Comparison of ENCODE assay signal across 24 cellular contexts in genomic region chrX:153102436-153102835, GRCh38. TPM values are rescaled to one million over a fixed set of nuclear protein-coding genes. Genes with fewer than 3 reads are reported as not detected.
DNase-seq lines count a peak whose midpoint lies in the region; ATAC-seq, FAIRE-seq and TF ChIP-seq lines count a peak whose summit lies in the region.
"Had no signal": no experiment of that assay in that cellular context is flagged by ENCODE, and none has a peak within 500 bp of the region (broad histone marks: within the 10 kb centered on the region; RNA-seq: fewer than 3 reads in every experiment).

No MANE protein-coding gene starts in this region.

- intact Hi-C loops in Caco-2 (cut with micrococcal nuclease; ENCODE audit: unreplicated experiment), result no loop called here
- intact Hi-C loops in PC-3 (cut with micrococcal nuclease), result no loop called here
- intact Hi-C loops in HepG2 (cut with micrococcal nuclease; ENCODE audit: unreplicated experiment), result no loop called here

- no peaks in the 10 kb centered on the region for H3F3A ChIP-seq in PC-3 (ENCODE audit: low read length, unreplicated experiment)

- H3K79me2 ChIP-seq in PC-3 (ENCODE audit: low read length) (no peaks in the 10 kb centered on the region), HepG2 (ENCODE audit: insufficient read depth, low read length) (no peaks in the 10 kb centered on the region)

- H3K4me2 ChIP-seq in PC-3 (ENCODE audit: low read length) (no peak overlapping the region), HepG2 (ENCODE audit: low read depth, low read length) (peak overlapping the region; percentile 57)
- H3K4me2 ChIP-seq: GM23338 had no signal

- no peaks in the 10 kb centered on the region for H4K20me1 ChIP-seq in PC-3 (ENCODE audit: low read length)
- no peaks in the 10 kb centered on the region for H4K20me1 ChIP-seq in HepG2 (ENCODE audit: insufficient read depth, low read length)

- H3K9ac ChIP-seq in PC-3 (ENCODE audit: low read length) (no peak overlapping the region), HepG2 (ENCODE audit: insufficient read depth, low read depth, low read length) (peak overlapping the region; percentile 54; the same call in 1 of the 2 replicates)

- H3K27me3 ChIP-seq in Caco-2 (replicated peaks; ENCODE audit: control insufficient read depth, insufficient read depth, low read length), result no peaks in the 10 kb centered on the region
- no peaks in the 10 kb centered on the region for H3K27me3 ChIP-seq in PC-3 (ENCODE audit: low read length)
- H3K27me3 ChIP-seq in bronchial epithelial cell (ENCODE audit: control insufficient read depth, insufficient read depth, low read length), result no peaks in the 10 kb centered on the region
- H3K27me3 ChIP-seq in HepG2 (ENCODE audit: control insufficient read depth in 1 of 2, insufficient read depth in 2 of 2, low read length in 2 of 2), result no peaks in the 10 kb centered on the region

- H3K27ac Mint-ChIP-seq in Caco-2 (ENCODE audit: unreplicated experiment), result peak overlapping the region; percentile 72
- no peak overlapping the region for H3K27ac Mint-ChIP-seq in activated naive CD8-positive, alpha-beta T cell treated with anti-CD3 and anti-CD28 coated beads, Interleukin-2, amount 50 U/mL, for 24 hours
- H3K27ac Mint-ChIP-seq: CD4-positive, alpha-beta T cell; GM23338; IgD-negative memory B cell had no signal

- WGBS in HepG2 (ENCODE audit: low lambda C conversion rate), result 0% methylated on average over 3 of the region's 3 CpGs

- no peak for ATAC-seq in PC-3
- peak; percentile 94 for ATAC-seq in HepG2
- ATAC-seq in GM21526 (IDR thresholded peaks at IDR 0.05; ENCODE audit: low FRiP score, unreplicated experiment), result no peak
- no peak for ATAC-seq in activated naive CD8-positive, alpha-beta T cell treated with anti-CD3 and anti-CD28 coated beads, Interleukin-2, amount 50 U/mL, for 24 hours
- ATAC-seq: GM12878, GM23338 had no signal

- no peak for TF ChIP-seq POLR2A in HepG2 (IDR thresholded peaks at IDR 0.05; ENCODE audit: insufficient read depth in 1 of 2, low read depth in 2 of 2, low read length in 2 of 2)

- H2AFZ ChIP-seq in PC-3 (ENCODE audit: low read length), result no peak overlapping the region
- H2AFZ ChIP-seq in HepG2 (ENCODE audit: low read length), result no peak overlapping the region
- H2AFZ ChIP-seq: GM23338 had no signal

- no peak for TF ChIP-seq CTCF in Caco-2 (IDR thresholded peaks at IDR 0.05; ENCODE audit: insufficient read depth in 1 of 2, low read depth in 1 of 2, low read length in 1 of 2, severe bottlenecking in 1 of 2, unreplicated experiment in 1 of 2)
- no peak for TF ChIP-seq CTCF in PC-3 (conservative IDR thresholded peaks at IDR 0.05; ENCODE audit: low read depth, low read length)
- no peak for TF ChIP-seq CTCF in bronchial epithelial cell (IDR thresholded peaks at IDR 0.05; ENCODE audit: insufficient read depth, low read length, severe bottlenecking)
- no peak for TF ChIP-seq CTCF in HepG2 (CRISPR knock-in tag; IDR thresholded peaks at IDR 0.05)

- H3K9me3 Mint-ChIP-seq in Caco-2 (ENCODE audit: unreplicated experiment), result peaks cover 23% of the 10 kb centered on the region
- H3K9me3 Mint-ChIP-seq in activated naive CD8-positive, alpha-beta T cell treated with anti-CD3 and anti-CD28 coated beads, Interleukin-2, amount 50 U/mL, for 24 hours, result peaks cover 30% of the 10 kb centered on the region

- H3K9me2 ChIP-seq in PC-3 (replicated peaks; ENCODE audit: low read length), result no peaks in the 10 kb centered on the region

- POLR2A ChIA-PET in Caco-2 (lab: Charles Lee), result no interaction called here
- POLR2A ChIA-PET in PC-3 (lab: Charles Lee; ENCODE audit: unreplicated experiment), result no interaction called here
- POLR2A ChIA-PET in HepG2 (lab: Yijun Ruan, JAX), result interaction anchor here (1.0 kb wide), 1 partner anchor 39 kb away, joined by 4 read pairs; no protein-coding TSS in a partner anchor

- H3K27ac ChIP-seq in PC-3 (ENCODE audit: low read length), result no peak overlapping the region
- peak overlapping the region; percentile 82 for H3K27ac ChIP-seq in HepG2 (ENCODE audit: extremely low read length, insufficient read depth, low read length)
- H3K27ac ChIP-seq: C4-2B, HL-60 had no signal

- in situ Hi-C loops in HepG2 (cut with HindIII; ENCODE audit: extremely low pct_ligation_motif_present, low pct_unique_long_range_greater_than_20kb), result no loop called here
- in situ Hi-C loops in ACHN (cut with HindIII; ENCODE audit: low pct_ligation_motif_present, low pct_unique_long_range_greater_than_20kb, low sequenced_read_pairs), result no loop called here

- H3K27me3 Mint-ChIP-seq in Caco-2 (ENCODE audit: insufficient read depth, unreplicated experiment), result no peaks in the 10 kb centered on the region
- H3K27me3 Mint-ChIP-seq in activated naive CD8-positive, alpha-beta T cell treated with anti-CD3 and anti-CD28 coated beads, Interleukin-2, amount 50 U/mL, for 24 hours, result no peaks in the 10 kb centered on the region
- H3K27me3 Mint-ChIP-seq: CD4-positive, alpha-beta T cell had no signal

- no peaks in the 10 kb centered on the region for H3K9me3 ChIP-seq in Caco-2
- no peaks in the 10 kb centered on the region for H3K9me3 ChIP-seq in PC-3 (ENCODE audit: low read length)
- peaks cover 5% of the 10 kb centered on the region; the same call in 1 of the 2 replicates for H3K9me3 ChIP-seq in HepG2 (ENCODE audit: low read length)

- H3K4me3 Mint-ChIP-seq in Caco-2 (ENCODE audit: unreplicated experiment), result peak overlapping the region; percentile 25
- H3K4me3 Mint-ChIP-seq in activated naive CD8-positive, alpha-beta T cell treated with anti-CD3 and anti-CD28 coated beads, Interleukin-2, amount 50 U/mL, for 24 hours, result no peak overlapping the region
- H3K4me3 Mint-ChIP-seq: CD4-positive, alpha-beta T cell; GM23338; IgD-negative memory B cell had no signal

- H3K36me3 Mint-ChIP-seq in Caco-2 (ENCODE audit: insufficient read depth, unreplicated experiment), result peaks cover 5% of the 10 kb centered on the region
- H3K36me3 Mint-ChIP-seq in activated naive CD8-positive, alpha-beta T cell treated with anti-CD3 and anti-CD28 coated beads, Interleukin-2, amount 50 U/mL, for 24 hours (ENCODE audit: low read depth), result no peaks in the 10 kb centered on the region
- H3K36me3 Mint-ChIP-seq: IgD-negative memory B cell had no signal

- no TSS peak for BruUV-seq in Caco-2 (replicated peaks; lab: Mats Ljungman, UMichigan)
- BruUV-seq in PC-3 (replicated peaks; lab: Mats Ljungman, UMichigan), result no TSS peak
- no TSS peak for BruUV-seq in HepG2 (replicated peaks; lab: Mats Ljungman, UMichigan)

- no peak for TF ChIP-seq RAD21 in HepG2 (CRISPR knock-in tag; IDR thresholded peaks at IDR 0.05)

- H3K4me3 ChIP-seq in Caco-2 (ENCODE audit: low read depth, low read length) (no peak overlapping the region), PC-3 (ENCODE audit: low read length) (no peak overlapping the region), bronchial epithelial cell (ENCODE audit: low read depth, low read length) (no peak overlapping the region), HepG2 (replicated peaks in 1 of 3; ENCODE audit: insufficient read depth in 1 of 3, low read depth in 2 of 3, low read length in 3 of 3) (no peak overlapping the region; a peak in 1 of 6 replicates)
- H3K4me3 ChIP-seq: GM12878, GM23338 had no signal

- peaks cover 4% of the 10 kb centered on the region; the same call in 1 of the 2 replicates for H3K4me1 ChIP-seq in Caco-2
- no peaks in the 10 kb centered on the region for H3K4me1 ChIP-seq in PC-3 (ENCODE audit: insufficient read depth, low read length)
- peaks cover 28% of the 10 kb centered on the region for H3K4me1 ChIP-seq in HepG2 (ENCODE audit: insufficient read depth, low read length)

- H3K36me3 ChIP-seq in Caco-2 (ENCODE audit: control insufficient read depth, insufficient read depth, low read length) (no peaks in the 10 kb centered on the region), PC-3 (ENCODE audit: low read depth, low read length) (no peaks in the 10 kb centered on the region), bronchial epithelial cell (ENCODE audit: control insufficient read depth, insufficient read depth, low read length) (no peaks in the 10 kb centered on the region), HepG2 (replicated peaks in 1 of 2; ENCODE audit: control insufficient read depth in 1 of 2, insufficient read depth in 2 of 2, low read length in 2 of 2) (no peaks in the 10 kb centered on the region)

- FAIRE-seq in bronchial epithelial cell (lab: Jason Lieb, UNC), result no peak
- no peak for FAIRE-seq in HepG2 (lab: Jason Lieb, UNC)
- FAIRE-seq: GM12878, GM19239, H54, HTR-8/SVneo had no signal

- DNase-seq in Caco-2 (no peak), PC-3 (peak; percentile 4), bronchial epithelial cell (ENCODE audit: low read depth) (peak; percentile 1), HepG2 (ENCODE audit: low spot score) (peak; percentile 65), DMS153 (lab: John Stamatoyannopoulos, UW) (no peak), ACHN (no peak)
- no peak for DNase-seq in activated naive CD8-positive, alpha-beta T cell treated with anti-CD3 and anti-CD28 coated beads, Interleukin-2, amount 50 U/mL, for 24 hours
- DNase-seq: CD4-positive, alpha-beta T cell; DMS53; DND-41; EL; HCEC 1CT; KG1 had no signal

- TF ChIP-seq EP300 in HepG2 (IDR thresholded peaks at IDR 0.05; ENCODE audit: low read depth in 2 of 2, low read length in 2 of 2) (peak in 1 of 2 experiments; percentile 83; a peak in 2 of 4 replicates), HepG2 (CRISPR knock-in tag; IDR thresholded peaks at IDR 0.05; ENCODE audit: borderline replicate concordance) (peak; percentile 52; the same call in 1 of the 2 replicates)

- CTCF ChIA-PET in Caco-2 (lab: Charles Lee) (no interaction called here), PC-3 (lab: Charles Lee) (no interaction called here), HepG2 (lab: Yijun Ruan, JAX; ENCODE audit: low intra/inter-chr PET ratio, low total read pairs) (no interaction called here)

- peaks cover 7% of the 10 kb centered on the region for H3K4me1 Mint-ChIP-seq in Caco-2 (ENCODE audit: low read depth, unreplicated experiment)
- H3K4me1 Mint-ChIP-seq in activated naive CD8-positive, alpha-beta T cell treated with anti-CD3 and anti-CD28 coated beads, Interleukin-2, amount 50 U/mL, for 24 hours, result peaks cover 7% of the 10 kb centered on the region
- H3K4me1 Mint-ChIP-seq: GM23338 had no signal

RNA-seq across cellular contexts. Expression of gene PNMA6A, which starts 30.2 kb away (rescaled TPM):
- total RNA-seq in Caco-2 (2022) (not detected in 2 replicates), PC-3 (2014; rRNA removed) (not detected in 2 replicates), bronchial epithelial cell (0.53 and 0.77 TPM in 2 replicates), HepG2 (2016; rRNA removed; fragmentation: Illumina TruSeq; extraction: Trizol) (0.08 and 0.11 TPM in 2 replicates)
- not detected in 2 replicates for total RNA-seq in HepG2 (2016; cell fraction: cytosol; rRNA removed; fragmentation: Illumina TruSeq; extraction: Trizol; ENCODE audit: low read depth)
- 0.15 TPM in 1 of 2 replicates, not detected in the other for total RNA-seq in HepG2 (2016; cell fraction: insoluble cytoplasmic fraction; rRNA removed; fragmentation: Illumina TruSeq; extraction: Trizol)
- not detected in 2 replicates for total RNA-seq in HepG2 (2016; cell fraction: membrane; rRNA removed; fragmentation: Illumina TruSeq; extraction: Trizol)
- not detected in 2 replicates for total RNA-seq in HepG2 (2016; cell fraction: nucleus; rRNA removed; fragmentation: Illumina TruSeq; extraction: Trizol)
- polyA plus RNA-seq in HepG2 (2011; rRNA removed), result 0.66 and 1.1 TPM in 2 replicates
- 0.72 and 0.90 TPM in 2 replicates for polyA plus RNA-seq in HepG2 (2011; cell fraction: cytosol; rRNA removed)
- 4.1 and 4.9 TPM in 2 replicates for polyA plus RNA-seq in HepG2 (2011; cell fraction: nucleus; rRNA removed)
- polyA plus RNA-seq in HepG2 (2012), result 0.72 and 0.75 TPM in 2 replicates
- not detected in 2 replicates for polyA plus RNA-seq in HepG2 (2016; cell fraction: cytosol; fragmentation: Illumina TruSeq; extraction: Trizol; ENCODE audit: low read depth)
- polyA plus RNA-seq in HepG2 (2016; cell fraction: insoluble cytoplasmic fraction; fragmentation: Illumina TruSeq; extraction: Trizol; ENCODE audit: low read depth), result 0.20 TPM in 1 of 2 replicates, not detected in the other
- 0.09 and 0.10 TPM in 2 replicates for polyA plus RNA-seq in HepG2 (2016; cell fraction: membrane; fragmentation: Illumina TruSeq; extraction: Trizol; ENCODE audit: low read depth)
- polyA plus RNA-seq in HepG2 (2016; cell fraction: nucleus; fragmentation: Illumina TruSeq; extraction: Trizol; ENCODE audit: insufficient read depth, low read depth), result 0.20 TPM in 1 of 2 replicates, not detected in the other
- polyA minus RNA-seq in HepG2 (2011; rRNA and poly(A)+ RNA removed; ENCODE audit: low replicate concordance), result 0.90 TPM in 1 of 2 replicates, not detected in the other
- 0.40 and 0.44 TPM in 2 replicates for polyA minus RNA-seq in HepG2 (2011; cell fraction: cytosol; rRNA and poly(A)+ RNA removed)
- polyA minus RNA-seq in HepG2 (2011; cell fraction: nucleus; rRNA and poly(A)+ RNA removed), result 0.64 and 1.2 TPM in 2 replicates

RNA-seq across cellular contexts. Expression of gene PNMA3, which starts 46.2 kb away (rescaled TPM):
- total RNA-seq in Caco-2 (2022) (not detected in 2 replicates), PC-3 (2014; rRNA removed) (not detected in 2 replicates), bronchial epithelial cell (under 0.01 TPM in 1 of 2 replicates, not detected in the other), HepG2 (2016; rRNA removed; fragmentation: Illumina TruSeq; extraction: Trizol) (not detected in 2 replicates)
- total RNA-seq in HepG2 (2016; cell fraction: cytosol; rRNA removed; fragmentation: Illumina TruSeq; extraction: Trizol; ENCODE audit: low read depth), result not detected in 2 replicates
- not detected in 2 replicates for total RNA-seq in HepG2 (2016; cell fraction: insoluble cytoplasmic fraction; rRNA removed; fragmentation: Illumina TruSeq; extraction: Trizol)
- total RNA-seq in HepG2 (2016; cell fraction: membrane; rRNA removed; fragmentation: Illumina TruSeq; extraction: Trizol), result not detected in 2 replicates
- total RNA-seq in HepG2 (2016; cell fraction: nucleus; rRNA removed; fragmentation: Illumina TruSeq; extraction: Trizol), result not detected in 2 replicates
- polyA plus RNA-seq in HepG2 (2011; rRNA removed), result not detected in 2 replicates
- polyA plus RNA-seq in HepG2 (2011; cell fraction: cytosol; rRNA removed), result 0.03 TPM in 1 of 2 replicates, not detected in the other
- 0.21 and 0.32 TPM in 2 replicates for polyA plus RNA-seq in HepG2 (2011; cell fraction: nucleus; rRNA removed)
- polyA plus RNA-seq in HepG2 (2012), result 0.07 TPM in 1 of 2 replicates, not detected in the other
- polyA plus RNA-seq in HepG2 (2016; cell fraction: cytosol; fragmentation: Illumina TruSeq; extraction: Trizol; ENCODE audit: low read depth), result not detected in 2 replicates
- polyA plus RNA-seq in HepG2 (2016; cell fraction: insoluble cytoplasmic fraction; fragmentation: Illumina TruSeq; extraction: Trizol; ENCODE audit: low read depth), result not detected in 2 replicates
- polyA plus RNA-seq in HepG2 (2016; cell fraction: membrane; fragmentation: Illumina TruSeq; extraction: Trizol; ENCODE audit: low read depth), result not detected in 2 replicates
- polyA plus RNA-seq in HepG2 (2016; cell fraction: nucleus; fragmentation: Illumina TruSeq; extraction: Trizol; ENCODE audit: insufficient read depth, low read depth), result not detected in 2 replicates
- polyA minus RNA-seq in HepG2 (2011; rRNA and poly(A)+ RNA removed; ENCODE audit: low replicate concordance), result not detected in 2 replicates
- not detected in 2 replicates for polyA minus RNA-seq in HepG2 (2011; cell fraction: cytosol; rRNA and poly(A)+ RNA removed)
- polyA minus RNA-seq in HepG2 (2011; cell fraction: nucleus; rRNA and poly(A)+ RNA removed), result not detected in 2 replicates
- total RNA-seq: A172, G401, GM12878 had no signal
- polyA plus RNA-seq: IgD-negative memory B cell had no signal

Comparison
In these comparisons a context has a peak if more than half of its experiments do, and no peak if none do; other contexts are left out.
1. DNase-seq: peak in PC-3 (single experiment), bronchial epithelial cell (single experiment) and HepG2 (single experiment); none in Caco-2 (0 of 2), DMS153 (single experiment), ACHN (single experiment) and activated naive CD8-positive, alpha-beta T cell treated with anti-CD3 and anti-CD28 coated beads, Interleukin-2, amount 50 U/mL, for 24 hours (single experiment).